In the genomic region with DNA sequence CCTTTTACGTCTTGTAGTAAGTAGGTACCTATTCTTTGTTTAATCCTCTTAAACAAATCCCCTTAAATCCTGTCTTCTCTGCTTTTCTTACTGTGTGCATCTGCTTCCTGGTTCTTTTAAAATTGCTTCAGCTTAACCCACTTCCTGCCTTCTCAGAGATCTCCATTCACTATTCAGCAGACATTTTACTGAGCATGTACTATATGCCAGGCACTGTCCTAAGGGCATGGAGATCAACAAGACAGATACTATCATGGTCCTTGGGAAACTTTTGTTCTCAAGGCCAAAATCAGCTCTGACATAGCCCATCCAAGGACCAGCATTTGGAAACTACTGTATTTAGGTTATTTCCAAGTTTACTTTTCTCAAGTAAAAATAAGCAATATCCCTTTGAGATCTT, we compare ENCODE assay signal across 18 cellular contexts.
"Had no signal": no experiment of that assay in that cellular context is flagged by ENCODE, and none has a peak within 500 bp of the region (broad histone marks: within the 10 kb centered on the region; RNA-seq: fewer than 3 reads in every experiment).

No MANE protein-coding gene starts in this region.

- ATAC-seq: activated CD4-positive, alpha-beta T cell treated with anti-CD3 and anti-CD28 coated beads for 36 hours; activated CD8-positive, alpha-beta memory T cell treated with anti-CD3 and anti-CD28 coated beads, Interleukin-2, amount 10 ng/mL, durations not matched to agents 7 days and 5 days; body of pancreas; foreskin keratinocyte; left lobe of liver; psoas muscle; right cardiac atrium; WTC11 had no signal

- DNase-seq: activated CD4-positive, alpha-beta T cell treated with anti-CD3 and anti-CD28 coated beads for 36 hours; activated CD4-positive, alpha-beta T cell treated with anti-CD3 and anti-CD28 coated beads, Interleukin-2, amount 50 U/mL, for 48 hours; activated CD8-positive, alpha-beta memory T cell treated with anti-CD3 and anti-CD28 coated beads, Interleukin-2, amount 10 ng/mL, durations not matched to agents 7 days and 5 days; amygdala; body of pancreas; foreskin keratinocyte; hypothalamus; kidney; natural killer cell; psoas muscle; right cardiac atrium had no signal

- H3K36me3 ChIP-seq: ovary, suprapubic skin, vagina had no signal

- H3K4me1 ChIP-seq: body of pancreas, foreskin keratinocyte, psoas muscle, suprapubic skin, vagina had no signal

- H3K4me3 ChIP-seq: body of pancreas, lung, ovary, psoas muscle, suprapubic skin, vagina had no signal

- H3K9me3 ChIP-seq: body of pancreas, ovary, psoas muscle, suprapubic skin, vagina had no signal

- H3K27me3 ChIP-seq: body of pancreas, foreskin keratinocyte, ovary, suprapubic skin, vagina had no signal

- H3K27ac ChIP-seq: body of pancreas, epithelial cell of prostate, foreskin keratinocyte, ovary, psoas muscle, suprapubic skin, vagina had no signal
